22 cellular contexts compared by ENCODE assay signal in the genomic region with DNA sequence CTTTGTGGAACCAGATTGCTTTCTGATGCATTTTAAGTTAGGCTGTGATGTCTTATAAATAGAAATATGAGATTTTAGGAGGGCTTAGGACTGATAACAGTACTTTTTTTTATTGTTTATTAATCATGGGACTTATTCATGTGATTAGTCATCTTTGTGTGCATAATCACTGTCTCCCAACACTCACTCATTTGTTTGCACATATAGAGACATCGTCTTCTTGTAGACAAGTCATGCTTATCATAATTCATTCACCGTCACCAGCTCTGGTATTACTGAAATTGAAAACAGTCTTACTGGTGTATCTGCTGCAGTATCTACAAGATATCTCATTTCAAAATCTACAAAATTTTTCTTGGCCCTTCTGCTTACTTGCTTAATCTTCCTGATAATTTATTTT. TPM values are rescaled to one million over a fixed set of nuclear protein-coding genes. Genes with fewer than 3 reads are reported as not detected.
DNase-seq lines count a peak whose midpoint lies in the region; ATAC-seq and TF ChIP-seq lines count a peak whose summit lies in the region.
"Had no signal": no experiment of that assay in that cellular context is flagged by ENCODE, and none has a peak within 500 bp of the region (broad histone marks: within the 10 kb centered on the region; RNA-seq: fewer than 3 reads in every experiment).

No MANE protein-coding gene starts in this region.

- no peak overlapping the region for H3K4me3 Mint-ChIP-seq in T-helper 17 cell
- H3K4me3 Mint-ChIP-seq in activated CD8-positive, alpha-beta memory T cell treated with anti-CD3 and anti-CD28 coated beads, Interleukin-2, amount 10 ng/mL, durations not matched to agents 7 days and 5 days: no peak overlapping the region
- H3K4me3 Mint-ChIP-seq in immature natural killer cell: no peak overlapping the region
- H3K4me3 Mint-ChIP-seq: activated naive CD4-positive, alpha-beta T cell treated with anti-CD3 and anti-CD28 coated beads, Interleukin-2, amount 50 U/mL, for 24 hours; CD8-positive, alpha-beta T cell; nephron had no signal

- intact Hi-C loops in dorsolateral prefrontal cortex (cut with DNase I): no loop called here

- peaks cover 2% of the 10 kb centered on the region for H3K4me1 Mint-ChIP-seq in T-helper 17 cell
- no peaks in the 10 kb centered on the region for H3K4me1 Mint-ChIP-seq in activated CD8-positive, alpha-beta memory T cell treated with anti-CD3 and anti-CD28 coated beads, Interleukin-2, amount 10 ng/mL, durations not matched to agents 7 days and 5 days
- peaks cover 2 to 5% of the 10 kb centered on the region in 2 donors for H3K4me1 Mint-ChIP-seq in immature natural killer cell
- H3K4me1 Mint-ChIP-seq: activated naive CD4-positive, alpha-beta T cell treated with anti-CD3 and anti-CD28 coated beads, Interleukin-2, amount 50 U/mL, for 24 hours; nephron had no signal

- TF ChIP-seq CTCF in dorsolateral prefrontal cortex (IDR thresholded peaks at IDR 0.05 in 54 of 56, conservative IDR thresholded peaks at IDR 0.05 in 2 of 56; ENCODE audit: low read depth in 1 of 56, partially characterized antibody in 56 of 56): no peak

- no peaks in the 10 kb centered on the region for H3K9me3 Mint-ChIP-seq in activated CD8-positive, alpha-beta memory T cell treated with anti-CD3 and anti-CD28 coated beads, Interleukin-2, amount 10 ng/mL, durations not matched to agents 7 days and 5 days (ENCODE audit: low read depth)
- H3K9me3 Mint-ChIP-seq in immature natural killer cell: no peaks in the 10 kb centered on the region
- H3K9me3 Mint-ChIP-seq: activated naive CD4-positive, alpha-beta T cell treated with anti-CD3 and anti-CD28 coated beads, Interleukin-2, amount 50 U/mL, for 24 hours; CD8-positive, alpha-beta T cell; nephron had no signal

- peak overlapping the region in 1 of 59 donors; percentile 4 for H3K4me3 ChIP-seq in dorsolateral prefrontal cortex
- H3K4me3 ChIP-seq: left ventricle myocardium inferior, pancreas, uterus had no signal

- CTCF ChIA-PET in activated CD8-positive, alpha-beta memory T cell treated with anti-CD3 and anti-CD28 coated beads, Interleukin-2, amount 10 ng/mL, durations not matched to agents 7 days and 5 days (lab: Charles Lee): no interaction called here

- ATAC-seq in T-helper 17 cell: no peak
- ATAC-seq in activated CD8-positive, alpha-beta memory T cell treated with anti-CD3 and anti-CD28 coated beads, Interleukin-2, amount 10 ng/mL, durations not matched to agents 7 days and 5 days: no peak
- ATAC-seq: CD8-positive, alpha-beta T cell; pancreas; right cardiac atrium had no signal

- H3K27ac ChIP-seq in dorsolateral prefrontal cortex: peak overlapping the region in 32 of 59 donors; percentile 4 to 75 (median 43)
- H3K27ac ChIP-seq: left ventricle myocardium inferior, pancreas, uterus had no signal

- H3K9me3 ChIP-seq in T-helper 17 cell (ENCODE audit: control insufficient read depth, low read length, poor library complexity, severe bottlenecking): no peaks in the 10 kb centered on the region
- H3K9me3 ChIP-seq: left ventricle myocardium inferior, pancreas, uterus had no signal

- no peaks in the 10 kb centered on the region for H3K27me3 ChIP-seq in dorsolateral prefrontal cortex
- H3K27me3 ChIP-seq: pancreas, uterus had no signal

- H3K27ac Mint-ChIP-seq in T-helper 17 cell (no peak overlapping the region), immature natural killer cell (no peak overlapping the region)
- no peak overlapping the region for H3K27ac Mint-ChIP-seq in activated CD8-positive, alpha-beta memory T cell treated with anti-CD3 and anti-CD28 coated beads, Interleukin-2, amount 10 ng/mL, durations not matched to agents 7 days and 5 days
- H3K27ac Mint-ChIP-seq: activated naive CD4-positive, alpha-beta T cell treated with anti-CD3 and anti-CD28 coated beads, Interleukin-2, amount 50 U/mL, for 24 hours; CD8-positive, alpha-beta T cell; nephron had no signal

- peak; percentile 61 for DNase-seq in ELR (ENCODE audit: low read depth)
- DNase-seq in M059J (ENCODE audit: low read depth): peak; percentile 6
- DNase-seq in dorsolateral prefrontal cortex: no peak
- peak; percentile 65 for DNase-seq in iris pigment epithelial cell (ENCODE audit: low read depth)
- no peak for DNase-seq in T-helper 17 cell
- DNase-seq in activated CD8-positive, alpha-beta memory T cell treated with anti-CD3 and anti-CD28 coated beads, Interleukin-2, amount 10 ng/mL, durations not matched to agents 7 days and 5 days: no peak
- no peak for DNase-seq in immature natural killer cell
- DNase-seq: aorta; CD8-positive, alpha-beta T cell; DMS79; effector CD4-positive, alpha-beta T cell; KG1; left ventricle myocardium inferior; NCI-H1694 treated with DMSO at 0.1 percent for 48 hours; NCI-H2171 treated with DMSO at 0.1 percent for 48 hours; NCI-H69; pancreas; right cardiac atrium; SW 1271; uterus had no signal

- no peaks in the 10 kb centered on the region for H3K27me3 Mint-ChIP-seq in T-helper 17 cell
- H3K27me3 Mint-ChIP-seq in activated CD8-positive, alpha-beta memory T cell treated with anti-CD3 and anti-CD28 coated beads, Interleukin-2, amount 10 ng/mL, durations not matched to agents 7 days and 5 days: no peaks in the 10 kb centered on the region
- no peaks in the 10 kb centered on the region for H3K27me3 Mint-ChIP-seq in immature natural killer cell (ENCODE audit: low read depth in 3 of 3)
- H3K27me3 Mint-ChIP-seq: activated naive CD4-positive, alpha-beta T cell treated with anti-CD3 and anti-CD28 coated beads, Interleukin-2, amount 50 U/mL, for 24 hours had no signal

- H3K36me3 Mint-ChIP-seq in T-helper 17 cell (ENCODE audit: low read depth) (no peaks in the 10 kb centered on the region), immature natural killer cell (peaks cover 4 to 23% (median 9%) of the 10 kb centered on the region in 3 donors)
- H3K36me3 Mint-ChIP-seq in activated CD8-positive, alpha-beta memory T cell treated with anti-CD3 and anti-CD28 coated beads, Interleukin-2, amount 10 ng/mL, durations not matched to agents 7 days and 5 days: peaks cover 7% of the 10 kb centered on the region

RNA-seq across cellular contexts. Expression of gene WDR7, which starts 45.8 kb away (rescaled TPM):
- 5.2 and 9.8 TPM in 2 replicates for total RNA-seq in M059J (2014; rRNA removed; shearing (Covaris generic))
- total RNA-seq in dorsolateral prefrontal cortex: 100 to 1,000 TPM; 101 to 199 (median 153) TPM
- 10 to 100 TPM; 47.0 to 62.2 TPM for total RNA-seq in T-helper 17 cell
- total RNA-seq in activated CD8-positive, alpha-beta memory T cell treated with anti-CD3 and anti-CD28 coated beads, Interleukin-2, amount 10 ng/mL, durations not matched to agents 7 days and 5 days: 10 to 100 TPM; 35.9 to 43.3 TPM
- 10 to 100 TPM; 18.3 to 38.2 (median 23.3) TPM for polyA plus RNA-seq in immature natural killer cell

RNA-seq across cellular contexts. Expression of gene TXNL1, which starts 58.6 kb away (rescaled TPM):
- total RNA-seq in M059J (2014; rRNA removed; shearing (Covaris generic)): 100 and 123 TPM in 2 replicates
- total RNA-seq in dorsolateral prefrontal cortex (100 to 1,000 TPM in 26 of 120 experiments, 10 to 100 TPM in 94; 48.1 to 113 (median 87.5) TPM), T-helper 17 cell (10 to 100 TPM; 36.1 to 39.3 TPM)
- 10 to 100 TPM; 42.5 to 61.2 TPM for total RNA-seq in activated CD8-positive, alpha-beta memory T cell treated with anti-CD3 and anti-CD28 coated beads, Interleukin-2, amount 10 ng/mL, durations not matched to agents 7 days and 5 days
- polyA plus RNA-seq in immature natural killer cell: 10 to 100 TPM; 55.7 to 58.8 (median 57.5) TPM

Comparison
In these comparisons a context has a peak if more than half of its experiments do, and no peak if none do; other contexts are left out.
1. DNase-seq: peak in ELR (single experiment), M059J (single experiment) and iris pigment epithelial cell (single experiment); none in dorsolateral prefrontal cortex (0 of 10), T-helper 17 cell (0 of 3), activated CD8-positive, alpha-beta memory T cell treated with anti-CD3 and anti-CD28 coated beads, Interleukin-2, amount 10 ng/mL, durations not matched to agents 7 days and 5 days (single experiment) and immature natural killer cell (0 of 3).